In genomic region chr4:79650794-79651431, GRCh38 we compare ENCODE assay signal across 10 cellular contexts.
DNase-seq lines count a peak whose midpoint lies in the region; ATAC-seq lines count a peak whose summit lies in the region.
"Had no signal": no experiment of that assay in that cellular context is flagged by ENCODE, and none has a peak within 500 bp of the region (broad histone marks: within the 10 kb centered on the region; RNA-seq: fewer than 3 reads in every experiment).

No MANE protein-coding gene starts in this region.

- H3K36me3 Mint-ChIP-seq in activated T-helper 17 cell treated with anti-CD3 and anti-CD28 coated beads, Interleukin-2, amount 50 U/mL, for 72 hours (ENCODE audit: low read depth): no peaks in the 10 kb centered on the region
- H3K36me3 Mint-ChIP-seq in T-helper 2 cell treated with Interferon-gamma antibody and Interleukin-4, amounts not matched to agents 5 μg/mL and 100 μg/mL, for 36 hours (ENCODE audit: low read depth): no peaks in the 10 kb centered on the region
- H3K36me3 Mint-ChIP-seq: naive B cell had no signal

- ATAC-seq in activated T-helper 17 cell treated with anti-CD3 and anti-CD28 coated beads, Interleukin-2, amount 50 U/mL, for 72 hours (replicated peaks): peak; percentile 70
- ATAC-seq in stimulated activated naive CD8-positive, alpha-beta T cell treated with anti-CD3 and anti-CD28 coated beads, Interleukin-15, amount 100 ng/mL, for 72 hours: peak; percentile 31
- no peak for ATAC-seq in HG03025 (IDR thresholded peaks at IDR 0.05; ENCODE audit: low FRiP score, unreplicated experiment)
- ATAC-seq: effector memory CD8-positive, alpha-beta T cell had no signal

- H3K27ac Mint-ChIP-seq in activated T-helper 17 cell treated with anti-CD3 and anti-CD28 coated beads, Interleukin-2, amount 50 U/mL, for 72 hours: no peak overlapping the region
- peak overlapping the region in 1 of 2 donors; percentile 34 for H3K27ac Mint-ChIP-seq in stimulated activated naive CD8-positive, alpha-beta T cell treated with anti-CD3 and anti-CD28 coated beads, Interleukin-15, amount 100 ng/mL, for 72 hours
- H3K27ac Mint-ChIP-seq in T-helper 2 cell treated with Interferon-gamma antibody and Interleukin-4, amounts not matched to agents 5 μg/mL and 100 μg/mL, for 36 hours: no peak overlapping the region
- H3K27ac Mint-ChIP-seq: effector memory CD8-positive, alpha-beta T cell had no signal

- H3K27me3 Mint-ChIP-seq in activated T-helper 17 cell treated with anti-CD3 and anti-CD28 coated beads, Interleukin-2, amount 50 U/mL, for 72 hours: peaks cover 4% of the 10 kb centered on the region
- H3K27me3 Mint-ChIP-seq in stimulated activated naive CD8-positive, alpha-beta T cell treated with anti-CD3 and anti-CD28 coated beads, Interleukin-15, amount 100 ng/mL, for 72 hours: no peaks in the 10 kb centered on the region
- no peaks in the 10 kb centered on the region for H3K27me3 Mint-ChIP-seq in T-helper 2 cell treated with Interferon-gamma antibody and Interleukin-4, amounts not matched to agents 5 μg/mL and 100 μg/mL, for 36 hours (ENCODE audit: low read depth)
- H3K27me3 Mint-ChIP-seq: effector memory CD8-positive, alpha-beta T cell; naive B cell had no signal

- no peaks in the 10 kb centered on the region for H3K9me3 Mint-ChIP-seq in activated T-helper 17 cell treated with anti-CD3 and anti-CD28 coated beads, Interleukin-2, amount 50 U/mL, for 72 hours
- no peaks in the 10 kb centered on the region for H3K9me3 Mint-ChIP-seq in stimulated activated naive CD8-positive, alpha-beta T cell treated with anti-CD3 and anti-CD28 coated beads, Interleukin-15, amount 100 ng/mL, for 72 hours
- H3K9me3 Mint-ChIP-seq in T-helper 2 cell treated with Interferon-gamma antibody and Interleukin-4, amounts not matched to agents 5 μg/mL and 100 μg/mL, for 36 hours: no peaks in the 10 kb centered on the region
- H3K9me3 Mint-ChIP-seq: naive B cell had no signal

- peak overlapping the region; percentile 12 for H3K4me3 Mint-ChIP-seq in activated T-helper 17 cell treated with anti-CD3 and anti-CD28 coated beads, Interleukin-2, amount 50 U/mL, for 72 hours
- no peak overlapping the region for H3K4me3 Mint-ChIP-seq in stimulated activated naive CD8-positive, alpha-beta T cell treated with anti-CD3 and anti-CD28 coated beads, Interleukin-15, amount 100 ng/mL, for 72 hours
- H3K4me3 Mint-ChIP-seq in T-helper 2 cell treated with Interferon-gamma antibody and Interleukin-4, amounts not matched to agents 5 μg/mL and 100 μg/mL, for 36 hours: no peak overlapping the region
- H3K4me3 Mint-ChIP-seq: effector memory CD8-positive, alpha-beta T cell; naive B cell had no signal

- DNase-seq in NCI-H2171 treated with DMSO at 0.1 percent for 48 hours (lab: John Stamatoyannopoulos, UW): peak; percentile 27
- DNase-seq in NCI-H2171 (lab: John Stamatoyannopoulos, UW): no peak
- peak; percentile 49 for DNase-seq in glomerular visceral epithelial cell (ENCODE audit: extremely low spot score)
- DNase-seq in stimulated activated naive CD8-positive, alpha-beta T cell treated with anti-CD3 and anti-CD28 coated beads, Interleukin-15, amount 100 ng/mL, for 72 hours: no peak
- DNase-seq in T-helper 2 cell treated with Interferon-gamma antibody and Interleukin-4, amounts not matched to agents 5 μg/mL and 100 μg/mL, for 36 hours (ENCODE audit: low spot score): no peak
- no peak for DNase-seq in 8988T
- DNase-seq: effector memory CD8-positive, alpha-beta T cell; naive B cell had no signal

- peaks cover 6% of the 10 kb centered on the region for H3K4me1 Mint-ChIP-seq in activated T-helper 17 cell treated with anti-CD3 and anti-CD28 coated beads, Interleukin-2, amount 50 U/mL, for 72 hours
- no peaks in the 10 kb centered on the region for H3K4me1 Mint-ChIP-seq in stimulated activated naive CD8-positive, alpha-beta T cell treated with anti-CD3 and anti-CD28 coated beads, Interleukin-15, amount 100 ng/mL, for 72 hours
- no peaks in the 10 kb centered on the region for H3K4me1 Mint-ChIP-seq in T-helper 2 cell treated with Interferon-gamma antibody and Interleukin-4, amounts not matched to agents 5 μg/mL and 100 μg/mL, for 36 hours (ENCODE audit: low read depth)
- H3K4me1 Mint-ChIP-seq: naive B cell had no signal

Comparison
In these comparisons a context has a peak if more than half of its experiments do, and no peak if none do; other contexts are left out.
1. DNase-seq: peak in NCI-H2171 treated with DMSO at 0.1 percent for 48 hours (single experiment) and glomerular visceral epithelial cell (single experiment); none in NCI-H2171 (single experiment), stimulated activated naive CD8-positive, alpha-beta T cell treated with anti-CD3 and anti-CD28 coated beads, Interleukin-15, amount 100 ng/mL, for 72 hours (0 of 2), T-helper 2 cell treated with Interferon-gamma antibody and Interleukin-4, amounts not matched to agents 5 μg/mL and 100 μg/mL, for 36 hours (single experiment) and 8988T (single experiment).